1 cellular context compared by ENCODE assay signal in the genomic region with DNA sequence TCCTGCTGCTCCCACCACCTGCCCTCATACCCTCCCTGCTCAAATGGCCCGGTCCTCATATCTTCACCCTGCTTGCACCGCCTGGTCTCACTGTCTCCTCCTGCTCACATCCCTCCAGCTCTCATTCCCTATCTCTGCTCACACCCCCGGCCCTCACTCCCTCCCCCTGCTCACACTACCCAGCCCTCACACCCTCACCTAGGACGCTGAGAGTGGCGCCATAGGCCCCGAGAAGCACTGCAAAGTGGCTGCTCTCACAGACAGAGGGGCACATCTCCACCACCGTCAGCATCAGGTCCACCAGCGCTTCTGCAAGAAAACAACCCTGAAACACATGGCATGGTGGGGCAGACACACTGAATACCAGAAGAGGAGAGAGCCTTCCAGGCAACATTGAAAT.
TF ChIP-seq lines count a peak whose summit lies in the region.

No MANE protein-coding gene starts in this region.

TF ChIP-seq in GM23338, 12 proteins besides CTCF, POLR2A, EP300 and RAD21 (continued from another document):
- TF ChIP-seq, protein P1, sequence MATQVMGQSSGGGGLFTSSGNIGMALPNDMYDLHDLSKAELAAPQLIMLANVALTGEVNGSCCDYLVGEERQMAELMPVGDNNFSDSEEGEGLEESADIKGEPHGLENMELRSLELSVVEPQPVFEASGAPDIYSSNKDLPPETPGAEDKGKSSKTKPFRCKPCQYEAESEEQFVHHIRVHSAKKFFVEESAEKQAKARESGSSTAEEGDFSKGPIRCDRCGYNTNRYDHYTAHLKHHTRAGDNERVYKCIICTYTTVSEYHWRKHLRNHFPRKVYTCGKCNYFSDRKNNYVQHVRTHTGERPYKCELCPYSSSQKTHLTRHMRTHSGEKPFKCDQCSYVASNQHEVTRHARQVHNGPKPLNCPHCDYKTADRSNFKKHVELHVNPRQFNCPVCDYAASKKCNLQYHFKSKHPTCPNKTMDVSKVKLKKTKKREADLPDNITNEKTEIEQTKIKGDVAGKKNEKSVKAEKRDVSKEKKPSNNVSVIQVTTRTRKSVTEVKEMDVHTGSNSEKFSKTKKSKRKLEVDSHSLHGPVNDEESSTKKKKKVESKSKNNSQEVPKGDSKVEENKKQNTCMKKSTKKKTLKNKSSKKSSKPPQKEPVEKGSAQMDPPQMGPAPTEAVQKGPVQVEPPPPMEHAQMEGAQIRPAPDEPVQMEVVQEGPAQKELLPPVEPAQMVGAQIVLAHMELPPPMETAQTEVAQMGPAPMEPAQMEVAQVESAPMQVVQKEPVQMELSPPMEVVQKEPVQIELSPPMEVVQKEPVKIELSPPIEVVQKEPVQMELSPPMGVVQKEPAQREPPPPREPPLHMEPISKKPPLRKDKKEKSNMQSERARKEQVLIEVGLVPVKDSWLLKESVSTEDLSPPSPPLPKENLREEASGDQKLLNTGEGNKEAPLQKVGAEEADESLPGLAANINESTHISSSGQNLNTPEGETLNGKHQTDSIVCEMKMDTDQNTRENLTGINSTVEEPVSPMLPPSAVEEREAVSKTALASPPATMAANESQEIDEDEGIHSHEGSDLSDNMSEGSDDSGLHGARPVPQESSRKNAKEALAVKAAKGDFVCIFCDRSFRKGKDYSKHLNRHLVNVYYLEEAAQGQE (IDR thresholded peaks at IDR 0.05; ENCODE audit: unreplicated experiment) = no peak
- TF ChIP-seq STAT1 (IDR thresholded peaks at IDR 0.05; ENCODE audit: unreplicated experiment) (no peak), EZH2 (IDR thresholded peaks at IDR 0.05; ENCODE audit: low read depth, unreplicated experiment) (no peak), CREB1 (CRISPR knock-in tag; IDR thresholded peaks at IDR 0.05; ENCODE audit: low read depth) (no peak), ZNF114 (CRISPR knock-in tag; IDR thresholded peaks at IDR 0.05) (no peak), EZH2phosphoT487 (IDR thresholded peaks at IDR 0.05; ENCODE audit: unreplicated experiment) (no peak)
